In genomic region chr11:131962818-131963217, GRCh38 we compare ENCODE assay signal across 34 cellular contexts.
"Had no signal": no experiment of that assay in that cellular context is flagged by ENCODE, and none has a peak within 500 bp of the region (broad histone marks: within the 10 kb centered on the region; RNA-seq: fewer than 3 reads in every experiment).

No MANE protein-coding gene starts in this region.

- DNase-seq: Karpas-422, Kasumi-1, KG1, MG63, MM.1S, MV-4-11, NCI-H1048, NCI-H1092, NCI-H1092 treated with DMSO at 0.1 percent for 48 hours, NCI-H1105, NCI-H1105 treated with DMSO at 0.1 percent for 48 hours, NCI-H1417, NCI-H1417 treated with DMSO at 0.1 percent for 48 hours, NCI-H1436, NCI-H1436 treated with DMSO at 0.1 percent for 48 hours, NCI-H146, NCI-H1694, NCI-H1694 treated with DMSO at 0.1 percent for 48 hours, NCI-H187, NCI-H187 treated with DMSO at 0.1 percent for 48 hours, NCI-H1930, NCI-H2029, NCI-H2029 treated with DMSO at 0.1 percent for 48 hours, NCI-H2081, NCI-H2081 treated with DMSO at 0.1 percent for 48 hours, NCI-H2107, NCI-H2171, NCI-H2171 treated with DMSO at 0.1 percent for 48 hours, NCI-H2227 treated with DMSO at 0.1 percent for 48 hours, NCI-H226, NCI-H345, NCI-H446, NCI-H446 treated with DMSO at 0.1 percent for 48 hours had no signal

- H3K9me3 ChIP-seq: MG63 had no signal

- H3K27ac ChIP-seq: KMS-11 had no signal

- H3K4me3 ChIP-seq: MG63 had no signal

- H3K9ac ChIP-seq: KMS-11 had no signal

- H3K27me3 ChIP-seq: MG63 had no signal

- H3K36me3 ChIP-seq: MG63 had no signal

- H3K4me2 ChIP-seq: KMS-11 had no signal
